11 cellular contexts compared by ENCODE assay signal in genomic region chr19:11598746-11599145, GRCh38. TPM values are rescaled to one million over a fixed set of nuclear protein-coding genes. Genes with fewer than 3 reads are reported as not detected.
A peak's percentile ranks its signal among the peaks of the same experiment; 100 is the strongest.
DNase-seq lines count a peak whose midpoint lies in the region; ATAC-seq and TF ChIP-seq lines count a peak whose summit lies in the region.
"Had no signal": no experiment of that assay in that cellular context is flagged by ENCODE, and none has a peak within 500 bp of the region (broad histone marks: within the 10 kb centered on the region; RNA-seq: fewer than 3 reads in every experiment).

No MANE protein-coding gene starts in this region.

- no peak overlapping the region for H2AFZ ChIP-seq in smooth muscle cell (ENCODE audit: low read depth)

- H3K9me3 ChIP-seq in T-helper 17 cell (ENCODE audit: control insufficient read depth, low read length, poor library complexity, severe bottlenecking): no peaks in the 10 kb centered on the region
- no peaks in the 10 kb centered on the region for H3K9me3 ChIP-seq in smooth muscle cell (replicated peaks; ENCODE audit: low read depth)

- no peak for TF ChIP-seq CTCF in glutamatergic neuron (IDR thresholded peaks at IDR 0.05; ENCODE audit: partially characterized antibody, unreplicated experiment)
- no peak for TF ChIP-seq CTCF in smooth muscle cell (IDR thresholded peaks at IDR 0.05; ENCODE audit: borderline replicate concordance, insufficient read depth, poor library complexity, severe bottlenecking)

- H3K27ac Mint-ChIP-seq in activated naive CD4-positive, alpha-beta T cell treated with anti-CD3 and anti-CD28 coated beads, Interleukin-2, amount 10 ng/mL, durations not matched to agents 7 days and 5 days: no peak overlapping the region
- H3K27ac Mint-ChIP-seq in activated naive CD4-positive, alpha-beta T cell treated with anti-CD3 and anti-CD28 coated beads, Interleukin-2, amount 50 U/mL, for 72 hours: peak overlapping the region in 1 of 2 donors; percentile 22
- peak overlapping the region; percentile 34 for H3K27ac Mint-ChIP-seq in T-helper 17 cell
- peak overlapping the region; percentile 81 for H3K27ac Mint-ChIP-seq in glutamatergic neuron (ENCODE audit: unreplicated experiment)

- peaks cover 59% of the 10 kb centered on the region for H4K20me1 ChIP-seq in smooth muscle cell (ENCODE audit: low read depth)

- peaks cover 5% of the 10 kb centered on the region for H3K9me3 Mint-ChIP-seq in activated naive CD4-positive, alpha-beta T cell treated with anti-CD3 and anti-CD28 coated beads, Interleukin-2, amount 10 ng/mL, durations not matched to agents 7 days and 5 days
- H3K9me3 Mint-ChIP-seq in activated naive CD4-positive, alpha-beta T cell treated with anti-CD3 and anti-CD28 coated beads, Interleukin-2, amount 50 U/mL, for 72 hours: peaks cover 0 to 13% of the 10 kb centered on the region in 2 donors
- peaks cover 3% of the 10 kb centered on the region for H3K9me3 Mint-ChIP-seq in glutamatergic neuron (ENCODE audit: unreplicated experiment)

- 94% methylated on average over 2 of the region's 2 CpGs for WGBS in smooth muscle cell (ENCODE audit: low lambda C conversion rate)

- H3K79me2 ChIP-seq in smooth muscle cell (ENCODE audit: low read depth): peaks cover 63% of the 10 kb centered on the region

- H3K36me3 Mint-ChIP-seq in activated naive CD4-positive, alpha-beta T cell treated with anti-CD3 and anti-CD28 coated beads, Interleukin-2, amount 10 ng/mL, durations not matched to agents 7 days and 5 days: peaks cover 17% of the 10 kb centered on the region
- peaks cover 5 to 19% of the 10 kb centered on the region in 2 donors for H3K36me3 Mint-ChIP-seq in activated naive CD4-positive, alpha-beta T cell treated with anti-CD3 and anti-CD28 coated beads, Interleukin-2, amount 50 U/mL, for 72 hours
- H3K36me3 Mint-ChIP-seq in T-helper 17 cell (ENCODE audit: low read depth): peaks cover 3% of the 10 kb centered on the region
- H3K36me3 Mint-ChIP-seq in glutamatergic neuron (ENCODE audit: unreplicated experiment): peaks cover 15% of the 10 kb centered on the region

- H3K9ac ChIP-seq in smooth muscle cell (ENCODE audit: low read depth): no peak overlapping the region

- H3K4me3 ChIP-seq in smooth muscle cell: peak overlapping the region; percentile 92
- H3K4me3 ChIP-seq: lung had no signal

- no peak overlapping the region for H3K27ac ChIP-seq in smooth muscle cell (ENCODE audit: low read depth)

- CTCF ChIA-PET in activated naive CD4-positive, alpha-beta T cell treated with anti-CD3 and anti-CD28 coated beads, Interleukin-2, amount 10 ng/mL, durations not matched to agents 7 days and 5 days (lab: Charles Lee): no interaction called here

- DNase-seq in activated naive CD4-positive, alpha-beta T cell treated with anti-CD3 and anti-CD28 coated beads, Interleukin-2, amount 10 ng/mL, durations not matched to agents 7 days and 5 days: no peak
- no peak for DNase-seq in activated naive CD4-positive, alpha-beta T cell treated with anti-CD3 and anti-CD28 coated beads, Interleukin-2, amount 50 U/mL, for 72 hours (ENCODE audit: low spot score in 2 of 2)
- DNase-seq in T-helper 17 cell (no peak), glutamatergic neuron (no peak), smooth muscle cell (lab: John Stamatoyannopoulos, UW; ENCODE audit: unreplicated experiment) (no peak), hepatic stellate cell (ENCODE audit: low spot score) (no peak), iPS-NIHi7 (ENCODE audit: extremely low spot score) (no peak)
- DNase-seq: amniotic stem cell, NCI-H526 had no signal

- peaks cover 10% of the 10 kb centered on the region for H3K4me1 ChIP-seq in smooth muscle cell (ENCODE audit: low read depth)

- peaks cover 30% of the 10 kb centered on the region for H3K4me1 Mint-ChIP-seq in activated naive CD4-positive, alpha-beta T cell treated with anti-CD3 and anti-CD28 coated beads, Interleukin-2, amount 10 ng/mL, durations not matched to agents 7 days and 5 days
- H3K4me1 Mint-ChIP-seq in T-helper 17 cell (peaks cover 12% of the 10 kb centered on the region), glutamatergic neuron (ENCODE audit: low read depth, unreplicated experiment) (peaks cover 21% of the 10 kb centered on the region)

- peak overlapping the region; percentile 54 for H3K4me3 Mint-ChIP-seq in activated naive CD4-positive, alpha-beta T cell treated with anti-CD3 and anti-CD28 coated beads, Interleukin-2, amount 10 ng/mL, durations not matched to agents 7 days and 5 days
- H3K4me3 Mint-ChIP-seq in T-helper 17 cell: peak overlapping the region; percentile 91
- H3K4me3 Mint-ChIP-seq in glutamatergic neuron (ENCODE audit: unreplicated experiment): peak overlapping the region; percentile 98

- ATAC-seq in activated naive CD4-positive, alpha-beta T cell treated with anti-CD3 and anti-CD28 coated beads, Interleukin-2, amount 50 U/mL, for 72 hours: no peak
- ATAC-seq in T-helper 17 cell: no peak
- ATAC-seq in GM18909 (IDR thresholded peaks at IDR 0.05; ENCODE audit: poor library complexity, unreplicated experiment): no peak

- H3K27me3 Mint-ChIP-seq in activated naive CD4-positive, alpha-beta T cell treated with anti-CD3 and anti-CD28 coated beads, Interleukin-2, amount 10 ng/mL, durations not matched to agents 7 days and 5 days: no peaks in the 10 kb centered on the region
- H3K27me3 Mint-ChIP-seq in T-helper 17 cell (no peaks in the 10 kb centered on the region), glutamatergic neuron (ENCODE audit: unreplicated experiment) (peaks cover 1% of the 10 kb centered on the region)

- H3F3A ChIP-seq in smooth muscle cell (ENCODE audit: low read depth): no peaks in the 10 kb centered on the region

- H3K27me3 ChIP-seq in smooth muscle cell (ENCODE audit: low read depth): no peaks in the 10 kb centered on the region

- H3K4me2 ChIP-seq in smooth muscle cell: peak overlapping the region; percentile 86

- H3K36me3 ChIP-seq in smooth muscle cell (ENCODE audit: low read depth): no peaks in the 10 kb centered on the region

RNA-seq across cellular contexts. Expression of gene ZNF627, which starts 1.5 kb away (rescaled TPM):
- total RNA-seq in activated naive CD4-positive, alpha-beta T cell treated with anti-CD3 and anti-CD28 coated beads, Interleukin-2, amount 50 U/mL, for 72 hours: 1 to 10 TPM; 5.8 to 6.7 TPM
- total RNA-seq in T-helper 17 cell: 1 to 10 TPM; 4.9 to 6.0 TPM
- total RNA-seq in glutamatergic neuron (ENCODE audit: unreplicated experiment): 48.2 TPM
- total RNA-seq in smooth muscle cell: 24.1 and 26.9 TPM in 2 replicates
- 10.6 and 11.7 TPM in 2 replicates for polyA plus RNA-seq in smooth muscle cell

RNA-seq across cellular contexts. Expression of gene ACP5, which starts 21.3 kb away (rescaled TPM):
- 10 to 100 TPM; 20.3 to 30.0 TPM for total RNA-seq in activated naive CD4-positive, alpha-beta T cell treated with anti-CD3 and anti-CD28 coated beads, Interleukin-2, amount 50 U/mL, for 72 hours
- total RNA-seq in T-helper 17 cell: 10 to 100 TPM; 14.6 to 18.2 TPM
- not detected for total RNA-seq in glutamatergic neuron (ENCODE audit: unreplicated experiment)
- total RNA-seq in smooth muscle cell: 1.9 and 19.8 TPM in 2 replicates
- 0.89 and 1.9 TPM in 2 replicates for polyA plus RNA-seq in smooth muscle cell

RNA-seq across cellular contexts. Expression of gene ELOF1, which starts 39.7 kb away (rescaled TPM):
- 10 to 100 TPM; 43.1 to 64.1 TPM for total RNA-seq in activated naive CD4-positive, alpha-beta T cell treated with anti-CD3 and anti-CD28 coated beads, Interleukin-2, amount 50 U/mL, for 72 hours
- total RNA-seq in T-helper 17 cell: 10 to 100 TPM; 33.9 to 40.6 TPM
- 50.7 TPM for total RNA-seq in glutamatergic neuron (ENCODE audit: unreplicated experiment)
- total RNA-seq in smooth muscle cell: 18.6 and 20.3 TPM in 2 replicates
- 71.4 and 74.8 TPM in 2 replicates for polyA plus RNA-seq in smooth muscle cell
